Comparison of ENCODE assay signal across 8 cellular contexts in the genomic region with DNA sequence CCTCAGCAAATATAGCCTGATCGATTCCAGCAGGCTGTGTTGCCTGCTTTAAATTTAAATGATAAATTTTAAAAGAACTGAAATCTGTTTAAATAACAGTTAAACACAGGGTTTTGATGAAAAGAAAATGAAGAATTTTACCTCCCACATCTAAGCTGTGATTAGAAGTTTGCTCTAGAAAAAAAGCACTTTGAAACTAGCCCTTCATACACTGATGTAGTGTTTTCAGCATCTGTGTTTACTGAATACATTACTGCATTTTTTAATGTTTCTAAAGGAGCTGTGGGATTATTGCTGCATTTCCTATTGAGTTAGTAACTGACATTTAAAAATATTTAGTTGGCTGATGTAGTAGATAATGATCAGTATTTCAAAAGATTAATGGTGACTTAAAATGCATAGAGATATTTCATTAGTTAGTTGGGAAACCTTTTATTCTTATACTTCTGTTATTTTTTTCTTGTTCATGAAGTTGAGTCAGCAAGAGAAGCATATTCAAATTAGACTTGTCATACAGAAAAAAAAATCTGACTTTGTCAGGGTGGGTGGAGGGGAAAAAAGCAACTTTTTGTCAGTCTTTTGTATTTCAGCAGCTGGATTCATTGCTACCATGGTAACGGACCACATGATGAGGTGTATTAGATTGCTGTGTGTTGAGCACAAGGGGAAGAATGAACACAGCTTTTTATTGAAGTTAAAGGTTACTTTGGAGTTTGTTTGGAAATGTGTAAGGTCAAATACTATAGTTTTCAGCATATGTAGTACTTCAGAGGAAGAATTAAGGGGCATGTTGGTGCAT. TPM values are rescaled to one million over a fixed set of nuclear protein-coding genes. Genes with fewer than 3 reads are reported as not detected.
DNase-seq lines count a peak whose midpoint lies in the region; ATAC-seq, FAIRE-seq and TF ChIP-seq lines count a peak whose summit lies in the region.

Gene DTNA (plus strand): TSS at position 668 of the 799 bp plus-strand sequence. CDS start 45,679 bp downstream, outside the sequence.

- peaks cover 33% of the 10 kb centered on the region for H3K4me1 Mint-ChIP-seq in astrocyte (ENCODE audit: low read depth, unreplicated experiment)

- H3K27ac ChIP-seq in ACC112 (ENCODE audit: low read depth, low read length) (peak within 1 kb of the TSS; percentile 98), astrocyte (ENCODE audit: low read depth, low read length) (peak within 1 kb of the TSS; percentile 94), right atrium auricular region (peak within 1 kb of the TSS; percentile 74 to 78)

- peak within 1 kb of the TSS; percentile 97 for H3K27ac Mint-ChIP-seq in astrocyte (ENCODE audit: unreplicated experiment)

- peak within 1 kb of the TSS; percentile 74 for H3K4me3 ChIP-seq in ACC112 (ENCODE audit: low read depth, low read length)
- H3K4me3 ChIP-seq in NB4 (ENCODE audit: low read depth, low read length) = no peak within 1 kb of the TSS
- H3K4me3 ChIP-seq in astrocyte (ENCODE audit: insufficient read depth, low read depth, low read length) = peak within 1 kb of the TSS; percentile 66
- peak within 1 kb of the TSS; percentile 12 to 31 for H3K4me3 ChIP-seq in right atrium auricular region
- H3K4me3 ChIP-seq in skeletal muscle cell (ENCODE audit: low read depth, low read length) = peak within 1 kb of the TSS; percentile 57

- no peaks in the 10 kb centered on the region for H4K20me1 ChIP-seq in astrocyte (ENCODE audit: insufficient read depth, low read length)

- H3K36me3 Mint-ChIP-seq in astrocyte (ENCODE audit: low read depth, unreplicated experiment) = no peaks in the 10 kb centered on the region

- no peaks in the 10 kb centered on the region for H3K27me3 Mint-ChIP-seq in astrocyte (ENCODE audit: low read depth, unreplicated experiment)

- no peak for TF ChIP-seq POLR2A in NB4 (IDR thresholded peaks at IDR 0.05; ENCODE audit: extremely low read depth, insufficient read length)

- peak within 1 kb of the TSS; percentile 84 for H3K4me3 Mint-ChIP-seq in astrocyte (ENCODE audit: unreplicated experiment)

- H3K79me2 ChIP-seq in ACC112 (ENCODE audit: control insufficient read depth, insufficient read depth, low read length, unreplicated experiment) = peaks cover 2% of the 10 kb centered on the region
- H3K79me2 ChIP-seq in astrocyte (ENCODE audit: insufficient read depth, low read length) = peaks cover 10% of the 10 kb centered on the region

- H3K9me3 ChIP-seq in astrocyte (ENCODE audit: insufficient read depth, low read depth, low read length) (no peaks in the 10 kb centered on the region), right atrium auricular region (no peaks in the 10 kb centered on the region)

- H3K36me3 ChIP-seq in ACC112 (ENCODE audit: insufficient read depth, low read length) = no peaks in the 10 kb centered on the region
- H3K36me3 ChIP-seq in astrocyte (ENCODE audit: insufficient read depth, low read length) = no peaks in the 10 kb centered on the region
- no peaks in the 10 kb centered on the region for H3K36me3 ChIP-seq in right atrium auricular region

- no peaks in the 10 kb centered on the region for H3K9me3 Mint-ChIP-seq in astrocyte (ENCODE audit: unreplicated experiment)

- peak within 1 kb of the TSS; percentile 95 for H3K9ac ChIP-seq in astrocyte (ENCODE audit: low read length)

- DNase-seq in NB4 (ENCODE audit: low read depth) (peak; percentile 18), astrocyte (ENCODE audit: low read depth) (peak; percentile 95), right atrium auricular region (ENCODE audit: low spot score) (no peak), skeletal muscle cell (ENCODE audit: low read depth) (peak; percentile 96), HT-29 (ENCODE audit: low spot score) (no peak)

- H3K27me3 ChIP-seq in ACC112 (ENCODE audit: insufficient read depth, low read length) = no peaks in the 10 kb centered on the region
- no peaks in the 10 kb centered on the region for H3K27me3 ChIP-seq in astrocyte (ENCODE audit: insufficient read depth, low read length)
- no peaks in the 10 kb centered on the region for H3K27me3 ChIP-seq in right atrium auricular region

- no peak for ATAC-seq in GM21786 (IDR thresholded peaks at IDR 0.05; ENCODE audit: unreplicated experiment)
- ATAC-seq in HG02642 (IDR thresholded peaks at IDR 0.05; ENCODE audit: poor library complexity, unreplicated experiment) = no peak

- H2AFZ ChIP-seq in ACC112 (ENCODE audit: low read length, unreplicated experiment) (peak within 1 kb of the TSS; percentile 40), astrocyte (ENCODE audit: low read depth, low read length) (peak within 1 kb of the TSS; percentile 46)

- FAIRE-seq in astrocyte (lab: Jason Lieb, UNC) = peak; percentile 92

- H3K4me2 ChIP-seq in astrocyte (ENCODE audit: low read length) = peak within 1 kb of the TSS; percentile 96

- H3K4me1 ChIP-seq in ACC112 (ENCODE audit: control insufficient read depth, insufficient read depth, low read length, unreplicated experiment) = peaks cover 40% of the 10 kb centered on the region
- peaks cover 31% of the 10 kb centered on the region for H3K4me1 ChIP-seq in astrocyte (ENCODE audit: insufficient read depth, low read length)
- peaks cover 0 to 40% of the 10 kb centered on the region in 2 donors for H3K4me1 ChIP-seq in right atrium auricular region

- no peak for TF ChIP-seq CTCF in NB4 (IDR thresholded peaks at IDR 0.05; ENCODE audit: low read depth, low read length)
- TF ChIP-seq CTCF in astrocyte (IDR thresholded peaks at IDR 0.05; ENCODE audit: insufficient read depth, low read depth, low read length) = no peak
- no peak for TF ChIP-seq CTCF in right atrium auricular region (IDR thresholded peaks at IDR 0.05)

RNA-seq across cellular contexts. Expression of gene DTNA, which starts in this region (rescaled TPM):
- total RNA-seq in astrocyte = 32.9 and 41.1 TPM in 2 replicates
- 100 to 1,000 TPM; 114 to 197 TPM for total RNA-seq in right atrium auricular region
- total RNA-seq in HT-29 (2014; rRNA removed; shearing (Covaris generic)) = 0.18 TPM in 1 of 2 replicates, not detected in the other

Comparison
In these comparisons a context has a peak if more than half of its experiments do, and no peak if none do; other contexts are left out.
1. RNA of gene DTNA (total RNA-seq): 114 to 197 TPM in right atrium auricular region and 32.9 to 41.1 TPM in astrocyte; 0.18 TPM in HT-29; every median in the first group is over 10 times any median in the second.
2. DNase-seq: peak in NB4 (single experiment), astrocyte (single experiment) and skeletal muscle cell (single experiment); none in right atrium auricular region (single experiment) and HT-29 (single experiment).
3. Peak in every context shown above with its lines, with median percentiles within 50 percentile points of each other: H3K27ac ChIP-seq.